Comparison of ENCODE assay signal across 26 cellular contexts in genomic region chr3:20064387-20064786, GRCh38. TPM values are rescaled to one million over a fixed set of nuclear protein-coding genes. Genes with fewer than 3 reads are reported as not detected.
"Had no signal": no experiment of that assay in that cellular context is flagged by ENCODE, and none has a peak within 500 bp of the region (broad histone marks: within the 10 kb centered on the region; RNA-seq: fewer than 3 reads in every experiment).

No MANE protein-coding gene starts in this region.

- H3K4me3 ChIP-seq: esophagus squamous epithelium, prostate gland, right atrium auricular region, tibial nerve, vagina had no signal

- H3K27me3 ChIP-seq: esophagus squamous epithelium, right atrium auricular region, tibial nerve, vagina had no signal

- DNase-seq: activated CD4-positive, alpha-beta T cell treated with anti-CD3 and anti-CD28 coated beads for 1 hour; activated gamma-delta T cell treated with Interleukin-2 at 50 U/mL for 16 hours; activated naive CD8-positive, alpha-beta T cell treated with anti-CD3 and anti-CD28 coated beads, Interleukin-2, amount 10 ng/mL, durations not matched to agents 7 days and 5 days; activated T-cell treated with anti-CD3 and anti-CD28 coated beads, Interleukin-2, amount 50 U/mL, for 72 hours; anterior cingulate cortex; central memory CD4-positive, alpha-beta T cell; esophagus squamous epithelium; hypothalamus; kidney; midbrain; SK-N-SH; stimulated activated CD4-positive, alpha-beta T cell treated with anti-CD3 and anti-CD28 coated beads, Interleukin-12 subunit alpha, Interleukin-12 subunit beta, amount 100 ng/mL, for 4 hours; stimulated activated CD4-positive, alpha-beta T cell treated with anti-CD3 and anti-CD28 coated beads, Interleukin-1b, Interleukin-23, amount 100 ng/mL, for 48 hours; stimulated activated CD8-positive, alpha-beta memory T cell treated with anti-CD3 and anti-CD28 coated beads, Interleukin-4, amount 100 ng/mL, for 48 hours; stimulated activated naive CD8-positive, alpha-beta T cell treated with anti-CD3 and anti-CD28 coated beads, Interleukin-15, Interleukin-2, amounts not matched to agents 100 U/mL and 50 U/mL, for 24 hours; substantia nigra had no signal

- H3K9ac ChIP-seq: SK-N-SH had no signal

- H3K4me2 ChIP-seq: SK-N-SH had no signal

- H3K36me3 ChIP-seq: esophagus squamous epithelium, prostate gland, right atrium auricular region, tibial nerve, vagina had no signal

- H3K27ac ChIP-seq: vagina had no signal

- H3K4me1 ChIP-seq: prostate gland had no signal

- H3K4me3 Mint-ChIP-seq: activated naive CD8-positive, alpha-beta T cell treated with anti-CD3 and anti-CD28 coated beads, Interleukin-2, amount 10 ng/mL, durations not matched to agents 7 days and 5 days; activated T-cell treated with anti-CD3 and anti-CD28 coated beads, Interleukin-2, amount 50 U/mL, for 72 hours; brain had no signal

- H3K27me3 Mint-ChIP-seq: activated naive CD8-positive, alpha-beta T cell treated with anti-CD3 and anti-CD28 coated beads, Interleukin-2, amount 10 ng/mL, durations not matched to agents 7 days and 5 days; brain had no signal

- H3K27ac Mint-ChIP-seq: activated naive CD8-positive, alpha-beta T cell treated with anti-CD3 and anti-CD28 coated beads, Interleukin-2, amount 10 ng/mL, durations not matched to agents 7 days and 5 days had no signal

- H3K9me3 ChIP-seq: esophagus squamous epithelium, prostate gland, right atrium auricular region, SK-N-SH, tibial nerve, vagina had no signal

- ATAC-seq: activated T-cell treated with anti-CD3 and anti-CD28 coated beads, Interleukin-2, amount 50 U/mL, for 72 hours; stimulated activated naive CD8-positive, alpha-beta T cell treated with anti-CD3 and anti-CD28 coated beads, Interleukin-15, Interleukin-2, amounts not matched to agents 100 U/mL and 50 U/mL, for 24 hours had no signal

RNA-seq across cellular contexts. Expression of gene PP2D1, which starts 52.3 kb away (rescaled TPM):
- total RNA-seq: activated CD8-positive, alpha-beta memory T cell treated with anti-CD3 and anti-CD28 coated beads for 36 hours; activated naive CD8-positive, alpha-beta T cell treated with anti-CD3 and anti-CD28 coated beads, Interleukin-2, amount 10 ng/mL, durations not matched to agents 7 days and 5 days; activated T-cell treated with anti-CD3 and anti-CD28 coated beads, Interleukin-2, amount 50 U/mL, for 72 hours; esophagus squamous epithelium; kidney; left lobe of liver; lung microvascular endothelial cell; omental fat pad; right atrium auricular region; tibial nerve; vagina had no signal
- polyA plus RNA-seq: neural cell, SK-N-SH had no signal
